ENCODE assay signal across 12 cellular contexts in the genomic region with DNA sequence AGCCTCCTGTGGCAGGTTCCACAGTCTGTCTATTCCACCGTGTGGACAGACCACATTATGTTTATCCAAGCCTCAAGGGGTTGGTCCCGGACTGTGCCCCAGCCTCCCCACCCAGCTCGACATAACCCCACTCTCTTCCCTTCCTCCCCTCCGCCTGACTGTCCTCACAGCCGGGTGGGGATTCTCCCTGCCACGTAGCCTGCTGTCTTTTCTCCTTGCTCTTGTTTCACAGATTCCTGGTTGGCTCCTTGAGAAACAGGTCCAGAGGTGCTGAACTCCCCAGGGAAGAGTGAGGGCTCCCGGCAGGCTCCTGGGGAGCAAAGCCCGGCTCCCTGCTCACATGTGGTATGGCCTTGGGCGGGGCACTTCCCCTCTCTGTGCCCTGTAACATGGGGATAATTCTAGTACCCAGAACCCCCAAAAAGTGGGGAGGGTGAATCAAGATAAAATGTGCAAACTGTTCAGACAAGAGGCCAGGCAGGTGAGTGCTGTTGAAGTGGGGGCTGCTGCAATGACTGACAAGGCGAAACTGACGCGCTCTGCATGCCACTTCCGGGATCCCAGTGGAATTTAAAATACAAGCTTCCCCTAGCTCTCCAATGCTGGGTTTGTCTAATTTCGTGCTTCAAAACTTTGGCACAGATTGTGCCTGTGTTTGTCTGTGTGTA.
DNase-seq lines count a peak whose midpoint lies in the region; ATAC-seq and TF ChIP-seq lines count a peak whose summit lies in the region.
"Had no signal": no experiment of that assay in that cellular context is flagged by ENCODE, and none has a peak within 500 bp of the region (broad histone marks: within the 10 kb centered on the region; RNA-seq: fewer than 3 reads in every experiment).

No MANE protein-coding gene starts in this region.

- H3K9me3 Mint-ChIP-seq in activated B cell treated with CpG ODN at 0.5 μM for 24 hours (no peaks in the 10 kb centered on the region), chondrocyte (ENCODE audit: low read depth) (no peaks in the 10 kb centered on the region), mesothelial cell of epicardium (no peaks in the 10 kb centered on the region)

- H4K20me1 ChIP-seq in DOHH2 (ENCODE audit: control insufficient read depth, insufficient read depth, low read depth, low read length): no peaks in the 10 kb centered on the region

- H3K4me3 Mint-ChIP-seq in activated B cell treated with CpG ODN at 0.5 μM for 24 hours (peak overlapping the region; percentile 60), chondrocyte (ENCODE audit: unreplicated experiment) (no peak overlapping the region), mesothelial cell of epicardium (no peak overlapping the region)

- POLR2A ChIA-PET in activated B cell treated with CpG ODN at 0.5 μM for 24 hours (lab: Charles Lee): interaction anchor here (1.2 kb wide), 1 partner anchor 98 kb away, joined by 3 read pairs; no protein-coding TSS in a partner anchor

- intact Hi-C loops in activated B cell treated with CpG ODN at 0.5 μM for 24 hours (cut with micrococcal nuclease): loop anchor here (5.0 kb wide), 2 partner anchors 49 to 141 kb away; no protein-coding TSS in a partner anchor
- intact Hi-C loops in lower lobe of right lung (cut with DNase I): no loop called here

- H3K4me3 ChIP-seq in DOHH2 (ENCODE audit: low read length): no peak overlapping the region
- no peak overlapping the region for H3K4me3 ChIP-seq in lower lobe of right lung
- H3K4me3 ChIP-seq: prostate gland had no signal

- H3K27ac ChIP-seq in DOHH2 (ENCODE audit: low read depth, low read length): no peak overlapping the region
- H3K27ac ChIP-seq in lower lobe of right lung: no peak overlapping the region
- H3K27ac ChIP-seq: prostate gland had no signal

- peak overlapping the region; percentile 25; the same call in 1 of the 2 replicates for H3K4me2 ChIP-seq in DOHH2 (ENCODE audit: low read length)

- H3K79me2 ChIP-seq in DOHH2 (ENCODE audit: control insufficient read depth, low read length): no peaks in the 10 kb centered on the region

- H3K27me3 ChIP-seq in DOHH2 (ENCODE audit: control insufficient read depth, low read length) (peaks cover 45% of the 10 kb centered on the region), lower lobe of right lung (ENCODE audit: low read depth) (peaks cover 26% of the 10 kb centered on the region)

- H3K4me1 ChIP-seq in DOHH2 (ENCODE audit: control insufficient read depth, low read length): peaks cover 22% of the 10 kb centered on the region
- peaks cover 10% of the 10 kb centered on the region for H3K4me1 ChIP-seq in lower lobe of right lung
- H3K4me1 ChIP-seq: prostate gland had no signal

- TF ChIP-seq CTCF in DOHH2 (IDR thresholded peaks at IDR 0.05; ENCODE audit: low read depth, low read length, poor library complexity, severe bottlenecking) (no peak), activated B cell treated with CpG ODN at 0.5 μM for 24 hours (IDR thresholded peaks at IDR 0.05) (no peak), lower lobe of right lung (IDR thresholded peaks at IDR 0.05) (no peak), chondrocyte (IDR thresholded peaks at IDR 0.05) (no peak), mesothelial cell of epicardium (IDR thresholded peaks at IDR 0.05; ENCODE audit: unreplicated experiment) (no peak)

- no peak for ATAC-seq in activated B cell treated with CpG ODN at 0.5 μM for 24 hours (ENCODE audit: low read depth)
- ATAC-seq in lower lobe of right lung: peak; percentile 20 to 32
- ATAC-seq in HG02610 (IDR thresholded peaks at IDR 0.05; ENCODE audit: unreplicated experiment): no peak

- H3K4me1 Mint-ChIP-seq in activated B cell treated with CpG ODN at 0.5 μM for 24 hours (peaks cover 37% of the 10 kb centered on the region), chondrocyte (ENCODE audit: low read depth) (peaks cover 11% of the 10 kb centered on the region), mesothelial cell of epicardium (peaks cover 8% of the 10 kb centered on the region)

- no peaks in the 10 kb centered on the region for H3F3A ChIP-seq in DOHH2 (ENCODE audit: control insufficient read depth, insufficient read depth)

- CTCF ChIA-PET in activated B cell treated with CpG ODN at 0.5 μM for 24 hours (lab: Charles Lee): no interaction called here

- peaks cover 2% of the 10 kb centered on the region for H3K27me3 Mint-ChIP-seq in activated B cell treated with CpG ODN at 0.5 μM for 24 hours
- H3K27me3 Mint-ChIP-seq in chondrocyte (ENCODE audit: low read depth): peaks cover 52% of the 10 kb centered on the region
- H3K27me3 Mint-ChIP-seq in mesothelial cell of epicardium (ENCODE audit: low read depth): peaks cover 50% of the 10 kb centered on the region

- H3K36me3 ChIP-seq in DOHH2 (ENCODE audit: control insufficient read depth, low read length) (no peaks in the 10 kb centered on the region), lower lobe of right lung (no peaks in the 10 kb centered on the region)
- H3K36me3 ChIP-seq: prostate gland had no signal

- H3K27ac Mint-ChIP-seq in activated B cell treated with CpG ODN at 0.5 μM for 24 hours (peak overlapping the region; percentile 47), chondrocyte (ENCODE audit: unreplicated experiment) (no peak overlapping the region), mesothelial cell of epicardium (no peak overlapping the region)

- H3K36me3 Mint-ChIP-seq in activated B cell treated with CpG ODN at 0.5 μM for 24 hours (ENCODE audit: low read depth): no peaks in the 10 kb centered on the region
- H3K36me3 Mint-ChIP-seq in chondrocyte (ENCODE audit: low read depth): no peaks in the 10 kb centered on the region
- H3K36me3 Mint-ChIP-seq in mesothelial cell of epicardium: no peaks in the 10 kb centered on the region

- DNase-seq in NOMO-1 (lab: John Stamatoyannopoulos, UW; ENCODE audit: unreplicated experiment in 2 of 2) (peak; percentile 10 to 27), NOMO-1 treated with dmso at 0.1 percent for 144 hours (lab: John Stamatoyannopoulos, UW; ENCODE audit: unreplicated experiment) (no peak), activated B cell treated with CpG ODN at 0.5 μM for 24 hours (no peak), lower lobe of right lung (no peak), chondrocyte (ENCODE audit: low spot score) (no peak), mesothelial cell of epicardium (ENCODE audit: low spot score in 2 of 2, unreplicated experiment in 2 of 2) (no peak)
- DNase-seq: NCI-H1092 treated with DMSO at 0.1 percent for 48 hours, NCI-H446, T-helper 9 cell had no signal

- no peaks in the 10 kb centered on the region for H3K9me2 ChIP-seq in DOHH2 (replicated peaks; ENCODE audit: control insufficient read depth, low read length)

- H3K9me3 ChIP-seq in DOHH2 (ENCODE audit: control insufficient read depth, insufficient read depth, low read length): no peaks in the 10 kb centered on the region
- H3K9me3 ChIP-seq in lower lobe of right lung: no peaks in the 10 kb centered on the region
- H3K9me3 ChIP-seq: prostate gland had no signal

Comparison
In these comparisons a context has a peak if more than half of its experiments do, and no peak if none do; other contexts are left out.
1. DNase-seq: peak in NOMO-1 (2 of 2); none in NOMO-1 treated with dmso at 0.1 percent for 144 hours (single experiment), activated B cell treated with CpG ODN at 0.5 μM for 24 hours (single experiment), lower lobe of right lung (single experiment), chondrocyte (single experiment) and mesothelial cell of epicardium (0 of 2).
2. ATAC-seq: peak in lower lobe of right lung (2 of 2); none in activated B cell treated with CpG ODN at 0.5 μM for 24 hours (single experiment) and HG02610 (single experiment).